Comparison of ENCODE assay signal across 8 cellular contexts in the genomic region with DNA sequence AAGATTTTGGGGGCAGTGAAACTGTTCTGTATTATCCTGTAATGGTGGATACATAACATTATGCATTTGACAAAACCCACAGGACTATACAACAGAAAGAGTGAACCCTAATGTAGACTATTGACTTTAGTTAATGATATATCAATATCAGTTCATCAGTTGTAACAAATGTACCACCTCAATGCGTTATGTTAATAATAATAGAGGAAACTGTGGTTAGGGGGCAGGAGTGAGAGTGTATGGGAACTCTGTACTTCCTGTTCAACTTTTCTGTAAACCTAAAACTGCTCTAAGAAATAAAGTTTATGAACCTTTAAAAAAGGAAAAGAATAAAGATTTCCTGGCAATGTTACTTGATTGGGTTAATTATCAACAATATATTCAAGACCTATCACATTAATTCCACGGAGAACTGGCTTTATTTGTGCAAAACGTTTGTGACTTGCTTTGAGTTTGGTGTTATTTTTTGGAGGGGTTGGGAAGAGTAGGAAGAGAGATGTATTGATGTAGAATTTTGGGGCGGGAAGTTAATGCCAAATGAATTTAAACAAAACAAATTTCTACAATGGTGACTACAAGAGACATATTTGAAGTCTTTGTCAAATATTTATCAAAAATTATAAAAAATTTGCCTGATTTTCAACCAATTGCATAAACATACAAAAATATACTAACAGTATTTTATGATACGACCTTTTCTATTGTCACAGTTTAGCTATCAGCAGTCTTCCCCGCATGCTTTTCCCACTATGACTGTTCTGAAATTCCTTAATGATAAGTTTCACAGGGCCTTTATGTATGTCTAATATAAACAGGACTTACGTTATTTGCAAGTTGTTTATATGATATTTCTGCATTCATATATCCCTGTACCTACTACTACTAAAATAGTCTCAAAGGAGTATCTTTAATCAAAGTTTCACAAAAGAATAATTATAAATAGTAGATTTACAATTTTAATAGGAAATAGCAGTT. TPM values are rescaled to one million over a fixed set of nuclear protein-coding genes. Genes with fewer than 3 reads are reported as not detected.
DNase-seq lines count a peak whose midpoint lies in the region; ATAC-seq, FAIRE-seq and TF ChIP-seq lines count a peak whose summit lies in the region.

No MANE protein-coding gene starts in this region.

- no peak overlapping the region for H3K4me3 ChIP-seq in osteoblast (ENCODE audit: insufficient read depth, low read length)
- no peak overlapping the region for H3K4me3 ChIP-seq in coronary artery

- H2AFZ ChIP-seq in osteoblast (ENCODE audit: low read length), result no peak overlapping the region

- H3K27ac Mint-ChIP-seq in brain, result peak overlapping the region in 3 of 5 experiments; percentile 33 to 100 (median 77)

- H3K4me3 Mint-ChIP-seq in brain, result peak overlapping the region; percentile 15 to 100 (median 97)

- H3K36me3 ChIP-seq in osteoblast (ENCODE audit: insufficient read depth, low read length), result no peaks in the 10 kb centered on the region

- TF ChIP-seq CTCF in brain (conservative IDR thresholded peaks at IDR 0.05) (no peak), osteoblast (IDR thresholded peaks at IDR 0.05; ENCODE audit: extremely low read depth, low read depth, low read length) (no peak), coronary artery (IDR thresholded peaks at IDR 0.05) (no peak)

- H3K9me3 ChIP-seq in osteoblast (ENCODE audit: low read depth, low read length), result no peaks in the 10 kb centered on the region

- peak; percentile 63 for FAIRE-seq in G401.6 (lab: Jason Lieb, UNC)

- ATAC-seq in left colon, result no peak

- peak; percentile 38 to 68 for DNase-seq in Kasumi-1 (lab: John Stamatoyannopoulos, UW)
- DNase-seq in osteoblast (ENCODE audit: insufficient read length, low spot score, missing footprints), result peak; percentile 25
- no peak for DNase-seq in coronary artery (ENCODE audit: low spot score)
- no peak for DNase-seq in hepatic stellate cell (ENCODE audit: low spot score)
- no peak for DNase-seq in left colon
- DNase-seq in DMS53 treated with DMSO at 0.1 percent for 48 hours (lab: John Stamatoyannopoulos, UW; ENCODE audit: unreplicated experiment), result no peak

- intact Hi-C loops in left colon (cut with DNase I, micrococcal nuclease), result no loop called here

- H3K4me1 Mint-ChIP-seq in brain, result peaks cover 28% of the 10 kb centered on the region

- H4K20me1 ChIP-seq in osteoblast (ENCODE audit: insufficient read depth, low read length), result peaks cover 17% of the 10 kb centered on the region

- no peaks in the 10 kb centered on the region for H3K27me3 ChIP-seq in osteoblast (ENCODE audit: insufficient read depth, low read length)

- peaks cover 10% of the 10 kb centered on the region for H3K36me3 Mint-ChIP-seq in brain

- peaks cover 15% of the 10 kb centered on the region for H3K27me3 Mint-ChIP-seq in brain

- no peak overlapping the region for H3K4me2 ChIP-seq in osteoblast (ENCODE audit: insufficient read depth, low read length)

- H3K9me3 Mint-ChIP-seq in brain, result peaks cover 0 to 2% (median 0%) of the 10 kb centered on the region in 5 experiments

- peaks cover 14% of the 10 kb centered on the region for H3K4me1 ChIP-seq in osteoblast (ENCODE audit: insufficient read depth, low read length)

- peaks cover 34% of the 10 kb centered on the region for H3K79me2 ChIP-seq in osteoblast (ENCODE audit: insufficient read depth, low read length)

- H3K27ac ChIP-seq in osteoblast (ENCODE audit: low read depth, low read length), result peak overlapping the region; percentile 99
- H3K27ac ChIP-seq in coronary artery, result peak overlapping the region in 1 of 2 donors; percentile 25

RNA-seq across cellular contexts. Expression of a gene that starts 2.1 kb away (rescaled TPM):
- 228 TPM for polyA plus RNA-seq in brain (ENCODE audit: insufficient read depth, low read depth, low replicate concordance)
- total RNA-seq in osteoblast (316 and 355 TPM in 2 replicates), left colon (100 to 1,000 TPM; 237 to 280 TPM)

Comparison
In these comparisons a context has a peak if more than half of its experiments do, and no peak if none do; other contexts are left out.
1. DNase-seq: peak in Kasumi-1 (2 of 2) and osteoblast (single experiment); none in coronary artery (single experiment), hepatic stellate cell (single experiment), left colon (0 of 2) and DMS53 treated with DMSO at 0.1 percent for 48 hours (single experiment).